Comparison of ENCODE assay signal across 6 cellular contexts in genomic region chr1:156750191-156750931, GRCh38. TPM values are rescaled to one million over a fixed set of nuclear protein-coding genes. Genes with fewer than 3 reads are reported as not detected.
A peak's percentile ranks its signal among the peaks of the same experiment; 100 is the strongest.
DNase-seq lines count a peak whose midpoint lies in the region; ATAC-seq lines count a peak whose summit lies in the region.

No MANE protein-coding gene starts in this region.

- H3K4me3 ChIP-seq in iPS-11a (ENCODE audit: low read depth, low read length): peak overlapping the region; percentile 78

- H3K36me3 Mint-ChIP-seq in IgD-negative memory B cell: peaks cover 2% of the 10 kb centered on the region
- H3K36me3 Mint-ChIP-seq in activated CD4-positive, alpha-beta T cell treated with anti-CD3 and anti-CD28 coated beads, Interleukin-2, amount 10 ng/mL, durations not matched to agents 24 days and 14 days (ENCODE audit: low read depth): peaks cover 41% of the 10 kb centered on the region

- H3K9me3 Mint-ChIP-seq in IgD-negative memory B cell: no peaks in the 10 kb centered on the region
- no peaks in the 10 kb centered on the region for H3K9me3 Mint-ChIP-seq in activated CD4-positive, alpha-beta T cell treated with anti-CD3 and anti-CD28 coated beads, Interleukin-2, amount 10 ng/mL, durations not matched to agents 24 days and 14 days

- peak overlapping the region; percentile 86 to 94 (median 88) for H3K27ac Mint-ChIP-seq in IgD-negative memory B cell
- H3K27ac Mint-ChIP-seq in activated CD4-positive, alpha-beta T cell treated with anti-CD3 and anti-CD28 coated beads, Interleukin-2, amount 10 ng/mL, durations not matched to agents 24 days and 14 days: peak overlapping the region; percentile 96

- H3K4me3 Mint-ChIP-seq in IgD-negative memory B cell: peak overlapping the region; percentile 88 to 97 (median 94)
- peak overlapping the region; percentile 97 for H3K4me3 Mint-ChIP-seq in activated CD4-positive, alpha-beta T cell treated with anti-CD3 and anti-CD28 coated beads, Interleukin-2, amount 10 ng/mL, durations not matched to agents 24 days and 14 days

- peaks cover 44 to 53% (median 51%) of the 10 kb centered on the region in 3 donors for H3K4me1 Mint-ChIP-seq in IgD-negative memory B cell
- H3K4me1 Mint-ChIP-seq in activated CD4-positive, alpha-beta T cell treated with anti-CD3 and anti-CD28 coated beads, Interleukin-2, amount 10 ng/mL, durations not matched to agents 24 days and 14 days: peaks cover 41% of the 10 kb centered on the region

- peak; percentile 71 for DNase-seq in activated CD4-positive, alpha-beta T cell treated with anti-CD3 and anti-CD28 coated beads, Interleukin-2, amount 10 ng/mL, durations not matched to agents 24 days and 14 days
- DNase-seq in superior temporal gyrus (ENCODE audit: extremely low spot score) (peak; percentile 22), iPS-NIHi7 (ENCODE audit: extremely low spot score) (no peak)

- no peaks in the 10 kb centered on the region for H3K27me3 Mint-ChIP-seq in IgD-negative memory B cell
- H3K27me3 Mint-ChIP-seq in activated CD4-positive, alpha-beta T cell treated with anti-CD3 and anti-CD28 coated beads, Interleukin-2, amount 10 ng/mL, durations not matched to agents 24 days and 14 days: no peaks in the 10 kb centered on the region

- ATAC-seq in HG03108 (IDR thresholded peaks at IDR 0.05; ENCODE audit: unreplicated experiment): no peak

- intact Hi-C loops in activated CD4-positive, alpha-beta T cell treated with anti-CD3 and anti-CD28 coated beads, Interleukin-2, amount 10 ng/mL, durations not matched to agents 24 days and 14 days (cut with micrococcal nuclease): loop anchor here (10.0 kb wide), 1 partner anchor 556 kb away; the partner anchor contains the start of gene SLC25A44

RNA-seq across cellular contexts. Expression of gene HDGF, which starts 1.1 kb away (rescaled TPM):
- polyA plus RNA-seq in IgD-negative memory B cell: 17.8 TPM
- total RNA-seq in activated CD4-positive, alpha-beta T cell treated with anti-CD3 and anti-CD28 coated beads, Interleukin-2, amount 10 ng/mL, durations not matched to agents 24 days and 14 days: 360 and 367 TPM in 2 replicates

RNA-seq across cellular contexts. Expression of gene MRPL24, which starts 9.5 kb away (rescaled TPM):
- polyA plus RNA-seq in IgD-negative memory B cell: 93.7 TPM
- 134 and 135 TPM in 2 replicates for total RNA-seq in activated CD4-positive, alpha-beta T cell treated with anti-CD3 and anti-CD28 coated beads, Interleukin-2, amount 10 ng/mL, durations not matched to agents 24 days and 14 days

RNA-seq across cellular contexts. Expression of gene PRCC, which starts 17.0 kb away (rescaled TPM):
- 57.3 TPM for polyA plus RNA-seq in IgD-negative memory B cell
- total RNA-seq in activated CD4-positive, alpha-beta T cell treated with anti-CD3 and anti-CD28 coated beads, Interleukin-2, amount 10 ng/mL, durations not matched to agents 24 days and 14 days: 106 and 120 TPM in 2 replicates

RNA-seq across cellular contexts. Expression of gene ISG20L2, which starts 21.8 kb away (rescaled TPM):
- polyA plus RNA-seq in IgD-negative memory B cell: 39.7 TPM
- 75.4 and 83.1 TPM in 2 replicates for total RNA-seq in activated CD4-positive, alpha-beta T cell treated with anti-CD3 and anti-CD28 coated beads, Interleukin-2, amount 10 ng/mL, durations not matched to agents 24 days and 14 days

RNA-seq across cellular contexts. Expression of gene METTL25B, which starts 22.1 kb away (rescaled TPM):
- 11.5 TPM for polyA plus RNA-seq in IgD-negative memory B cell
- total RNA-seq in activated CD4-positive, alpha-beta T cell treated with anti-CD3 and anti-CD28 coated beads, Interleukin-2, amount 10 ng/mL, durations not matched to agents 24 days and 14 days: 35.9 and 40.5 TPM in 2 replicates
